12 cellular contexts compared by ENCODE assay signal in the genomic region with DNA sequence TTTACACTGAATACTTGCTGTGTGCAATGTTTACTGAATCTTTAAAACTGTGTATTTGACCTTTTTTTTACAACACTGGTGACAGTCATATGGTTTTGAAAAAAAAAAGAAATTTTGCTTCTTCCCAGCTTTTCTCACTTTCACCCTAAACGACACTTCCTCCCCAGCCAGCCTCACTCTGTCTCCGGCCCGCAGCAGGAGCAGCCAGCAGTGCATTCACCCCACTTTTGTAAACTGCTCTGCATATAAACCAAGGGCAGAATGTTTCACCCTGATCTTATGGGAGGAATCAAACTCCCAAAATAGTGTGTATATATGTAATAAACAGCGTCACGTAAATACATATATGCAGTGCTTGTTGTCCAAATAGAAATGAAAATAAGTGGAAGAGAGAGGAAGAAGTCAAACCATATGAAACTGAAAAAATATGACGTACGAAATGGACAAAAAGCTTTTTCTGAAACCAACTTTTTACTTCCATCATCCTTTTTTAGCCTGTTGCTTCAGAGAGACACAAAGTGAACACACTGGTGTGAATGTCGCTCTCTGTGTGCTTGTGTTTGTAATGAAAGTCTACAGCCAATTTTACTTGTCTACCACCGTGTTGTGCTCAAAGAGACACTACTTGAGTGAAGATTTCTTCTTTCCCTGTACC. TPM values are rescaled to one million over a fixed set of nuclear protein-coding genes. Genes with fewer than 3 reads are reported as not detected.
DNase-seq lines count a peak whose midpoint lies in the region; ATAC-seq and TF ChIP-seq lines count a peak whose summit lies in the region.
"Had no signal": no experiment of that assay in that cellular context is flagged by ENCODE, and none has a peak within 500 bp of the region (broad histone marks: within the 10 kb centered on the region; RNA-seq: fewer than 3 reads in every experiment).

No MANE protein-coding gene starts in this region.

- H3K27me3 ChIP-seq in mammary epithelial cell (ENCODE audit: insufficient read depth, low read length) (no peaks in the 10 kb centered on the region), adrenal gland (no peaks in the 10 kb centered on the region)
- H3K27me3 ChIP-seq: heart right ventricle, right atrium auricular region had no signal

- H2AFZ ChIP-seq in mammary epithelial cell (ENCODE audit: low read depth, low read length) = no peak overlapping the region

- H3K36me3 ChIP-seq in mammary epithelial cell (ENCODE audit: insufficient read depth, low read length) (peaks cover 9% of the 10 kb centered on the region), adrenal gland (replicated peaks in 1 of 2) (peaks cover 0 to 39% of the 10 kb centered on the region in 2 donors)

- WGBS in mammary epithelial cell (ENCODE audit: low coverage, missing lambda C conversion rate) = 97% methylated on average over 9 of the region's 9 CpGs
- 76 to 88% (median 84%) methylated on average over 9 of the region's 9 CpGs for WGBS in adrenal gland, 4 donors

- no peaks in the 10 kb centered on the region for H3K9me3 Mint-ChIP-seq in MCF 10A (ENCODE audit: unreplicated experiment)
- H3K9me3 Mint-ChIP-seq: T-cell had no signal

- H3K4me3 ChIP-seq in mammary epithelial cell (replicated peaks in 1 of 3; ENCODE audit: insufficient read depth in 1 of 3, low read depth in 2 of 3, low read length in 3 of 3) = no peak overlapping the region
- H3K4me3 ChIP-seq in adrenal gland = no peak overlapping the region
- H3K4me3 ChIP-seq: right atrium auricular region had no signal

- peaks cover 51% of the 10 kb centered on the region for H3K36me3 Mint-ChIP-seq in MCF 10A (ENCODE audit: insufficient read depth, unreplicated experiment)

- no peak overlapping the region for H3K4me3 Mint-ChIP-seq in MCF 10A (ENCODE audit: unreplicated experiment)
- H3K4me3 Mint-ChIP-seq: T-cell had no signal

- BruUV-seq in mammary epithelial cell (replicated peaks; lab: Mats Ljungman, UMichigan) = TSS peak; percentile 25
- no TSS peak for BruUV-seq in MCF 10A (replicated peaks; lab: Mats Ljungman, UMichigan)

- DNase-seq in mammary epithelial cell = no peak
- no peak for DNase-seq in MCF 10A (ENCODE audit: unreplicated experiment)
- peak; percentile 22 for DNase-seq in RPMI8226
- no peak for DNase-seq in DMS 273 treated with DMSO at 0.1 percent for 48 hours (lab: John Stamatoyannopoulos, UW)
- DNase-seq in effector CD4-positive, alpha-beta T cell = no peak
- DNase-seq in activated CD4-positive, alpha-beta T cell treated with anti-CD3 and anti-CD28 coated beads, Interleukin-2, amount 50 U/mL, for 4 hours = no peak
- no peak for DNase-seq in adrenal gland
- DNase-seq: heart right ventricle, NCI-H524 treated with DMSO at 0.1 percent for 48 hours, T-cell had no signal

- H3K79me2 ChIP-seq in mammary epithelial cell (ENCODE audit: insufficient read depth, low read length) = no peaks in the 10 kb centered on the region

- intact Hi-C loops in mammary epithelial cell (cut with micrococcal nuclease) = no loop called here
- intact Hi-C loops in MCF 10A (cut with micrococcal nuclease) = no loop called here
- intact Hi-C loops in adrenal gland (cut with DNase I) = no loop called here

- H3K4me1 ChIP-seq in mammary epithelial cell (ENCODE audit: insufficient read depth, low read length) (peaks cover 7% of the 10 kb centered on the region), adrenal gland (replicated peaks in 1 of 2) (no peaks in the 10 kb centered on the region)
- H3K4me1 ChIP-seq: right atrium auricular region had no signal

- H3K4me1 Mint-ChIP-seq in MCF 10A (ENCODE audit: insufficient read depth, unreplicated experiment) = peaks cover 7% of the 10 kb centered on the region

- H4K20me1 ChIP-seq in mammary epithelial cell (ENCODE audit: insufficient read depth, low read length) = no peaks in the 10 kb centered on the region

- no peak overlapping the region for H3K27ac ChIP-seq in mammary epithelial cell (ENCODE audit: insufficient read depth, low read depth, low read length)
- peak overlapping the region in 1 of 5 donors; percentile 38 for H3K27ac ChIP-seq in adrenal gland
- H3K27ac ChIP-seq: right atrium auricular region had no signal

- CTCF ChIA-PET in mammary epithelial cell (lab: Charles Lee; ENCODE audit: low non-redundant PET) = no interaction called here
- CTCF ChIA-PET in MCF 10A (lab: Yijun Ruan, JAX) = interaction anchor here (0.6 to 8.3 kb wide), 3 partner anchors 8 to 75 kb away, joined by 3 to 90 read pairs (median 3); no protein-coding TSS in a partner anchor

- H3K27me3 Mint-ChIP-seq in MCF 10A (ENCODE audit: insufficient read depth, unreplicated experiment) = no peaks in the 10 kb centered on the region
- H3K27me3 Mint-ChIP-seq: T-cell had no signal

- no peak for TF ChIP-seq POLR2A in adrenal gland (IDR thresholded peaks at IDR 0.05)

- ATAC-seq in HG02798 (IDR thresholded peaks at IDR 0.05; ENCODE audit: poor library complexity, unreplicated experiment) = peak; percentile 68
- ATAC-seq: T-cell had no signal

- no peak overlapping the region for H3K4me2 ChIP-seq in mammary epithelial cell (ENCODE audit: insufficient read depth, low read depth, low read length)

- dilution Hi-C loops in mammary epithelial cell (cut with HindIII; ENCODE audit: low sequenced_read_pairs) = loop anchor here (5.0 kb wide), 1 partner anchor 50 kb away; no protein-coding TSS in a partner anchor

- no peak overlapping the region for H3K27ac Mint-ChIP-seq in MCF 10A (ENCODE audit: low read depth, unreplicated experiment)

- in situ Hi-C loops in mammary epithelial cell (cut with MboI; ENCODE audit: low sequenced_read_pairs in 2 of 2) = no loop called here

- POLR2A ChIA-PET in MCF 10A (lab: Yijun Ruan, JAX) = no interaction called here

- H3K9me3 ChIP-seq in mammary epithelial cell (replicated peaks; ENCODE audit: insufficient read depth, low read length) = no peaks in the 10 kb centered on the region
- no peaks in the 10 kb centered on the region for H3K9me3 ChIP-seq in adrenal gland (replicated peaks in 1 of 3)
- H3K9me3 ChIP-seq: heart right ventricle, right atrium auricular region had no signal

- no peak for TF ChIP-seq CTCF in mammary epithelial cell (conservative IDR thresholded peaks at IDR 0.05 in 1 of 2, IDR thresholded peaks at IDR 0.05 in 1 of 2; ENCODE audit: extremely low read depth in 1 of 2, insufficient read depth in 1 of 2, low read depth in 1 of 2, low read length in 2 of 2)
- no peak for TF ChIP-seq CTCF in MCF 10A (IDR thresholded peaks at IDR 0.05; ENCODE audit: unreplicated experiment)
- TF ChIP-seq CTCF in adrenal gland (IDR thresholded peaks at IDR 0.05) = no peak

- no peak overlapping the region for H3K9ac ChIP-seq in mammary epithelial cell (ENCODE audit: insufficient read depth, low read length)

RNA-seq across cellular contexts. Expression of a gene that starts 54.2 kb away (rescaled TPM):
- total RNA-seq in mammary epithelial cell (10 to 100 TPM; 13.7 to 16.2 TPM), MCF 10A (2022) (14.6 and 15.0 TPM in 2 replicates), adrenal gland (10 to 100 TPM; 13.6 to 53.3 (median 20.4) TPM)
- polyA plus RNA-seq in mammary epithelial cell (12.2 TPM), adrenal gland (10 to 100 TPM in 1 of 3 donors, 1 to 10 TPM in 2; 4.7 to 12.5 (median 6.8) TPM)
- polyA minus RNA-seq in mammary epithelial cell = 38.9 TPM
